In the genomic region with DNA sequence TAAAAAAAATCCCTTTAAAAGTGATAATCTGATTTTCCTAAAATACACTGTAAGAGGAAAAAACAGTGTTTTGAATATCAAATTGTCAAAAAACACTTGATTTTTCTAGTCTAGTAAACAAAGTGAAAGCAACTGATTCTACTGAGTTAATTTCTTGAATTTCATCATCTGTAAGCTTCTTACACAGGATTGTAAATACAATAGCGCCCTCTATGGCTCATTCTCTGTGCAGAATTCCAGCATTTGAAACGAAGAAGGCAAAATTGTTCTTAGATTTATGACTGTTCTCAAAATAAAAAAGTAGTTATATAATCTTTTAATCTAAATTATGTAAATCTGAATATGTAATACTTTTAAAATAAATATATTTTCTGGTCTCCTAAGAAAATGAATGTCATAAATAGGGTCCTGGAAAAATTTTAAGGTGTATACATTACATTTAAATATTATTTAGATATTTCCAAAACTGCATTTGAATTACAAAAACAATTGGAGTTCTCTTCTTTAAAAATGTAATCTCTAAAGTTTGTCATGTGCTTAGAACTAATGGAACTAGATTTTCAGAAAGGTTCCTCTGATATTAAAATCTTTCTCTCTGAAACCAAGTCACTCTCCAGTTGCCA, we compare ENCODE assay signal across 8 cellular contexts.
DNase-seq lines count a peak whose midpoint lies in the region; ATAC-seq and TF ChIP-seq lines count a peak whose summit lies in the region.

No MANE protein-coding gene starts in this region.

- no peak overlapping the region for H3K9ac ChIP-seq in SK-N-MC (ENCODE audit: insufficient read length)
- no peak overlapping the region for H3K9ac ChIP-seq in fibroblast of lung (ENCODE audit: insufficient read depth, low read length)

- H3K27ac Mint-ChIP-seq in GM23338 = no peak overlapping the region

- no peak overlapping the region for H3K27ac ChIP-seq in GM23338 (ENCODE audit: low read depth)
- H3K27ac ChIP-seq in SK-N-MC = no peak overlapping the region
- no peak overlapping the region for H3K27ac ChIP-seq in fibroblast of lung (ENCODE audit: insufficient read depth, low read length)

- ATAC-seq in GM23338 = no peak

- no peak overlapping the region for H3K4me3 ChIP-seq in GM23338
- H3K4me3 ChIP-seq in SK-N-MC = no peak overlapping the region
- no peak overlapping the region for H3K4me3 ChIP-seq in fibroblast of lung (replicated peaks in 1 of 4; ENCODE audit: control extremely low read depth in 1 of 4, insufficient read depth in 1 of 4, low read depth in 3 of 4, low read length in 4 of 4)

- peaks cover 5% of the 10 kb centered on the region; the same call in 2 of the 3 replicates for H3K4me1 Mint-ChIP-seq in GM23338

- H3K4me3 Mint-ChIP-seq in GM23338 = no peak overlapping the region

- no peaks in the 10 kb centered on the region for H3K9me2 ChIP-seq in GM23338 (ENCODE audit: insufficient read depth)

- H2AFZ ChIP-seq in GM23338 (no peak overlapping the region), fibroblast of lung (ENCODE audit: low read length) (no peak overlapping the region)

- DNase-seq in DMS53 treated with DMSO at 0.1 percent for 48 hours (lab: John Stamatoyannopoulos, UW; ENCODE audit: unreplicated experiment) = peak; percentile 96
- DNase-seq in GM23338 (ENCODE audit: low spot score) = peak; percentile 89
- peak; percentile 62 to 91 (median 83) for DNase-seq in NCI-H1417 (lab: John Stamatoyannopoulos, UW)
- DNase-seq in SK-N-MC (ENCODE audit: low read depth, low spot score) = peak; percentile 64
- DNase-seq in fibroblast of lung (ENCODE audit: low read depth in 2 of 2) = peak; percentile 70 to 91
- peak; percentile 30 for DNase-seq in pulmonary artery endothelial cell (ENCODE audit: low read depth, low spot score)
- no peak for DNase-seq in UCSD-AML1 (lab: John Stamatoyannopoulos, UW; ENCODE audit: unreplicated experiment)
- DNase-seq in ecto neural progenitor cell (ENCODE audit: low spot score) = no peak

- H3K4me1 ChIP-seq in GM23338 (ENCODE audit: insufficient read depth) (no peaks in the 10 kb centered on the region), fibroblast of lung (ENCODE audit: control insufficient read depth, extremely low read depth, insufficient read depth, low read length) (no peaks in the 10 kb centered on the region)

- H3K79me2 ChIP-seq in GM23338 (replicated peaks; ENCODE audit: insufficient read depth) (no peaks in the 10 kb centered on the region), fibroblast of lung (ENCODE audit: control insufficient read depth, insufficient read depth, low read length) (no peaks in the 10 kb centered on the region)

- H4K20me1 ChIP-seq in GM23338 (replicated peaks; ENCODE audit: insufficient read depth) (no peaks in the 10 kb centered on the region), fibroblast of lung (ENCODE audit: control insufficient read depth, extremely low read depth, insufficient read depth, low read length) (no peaks in the 10 kb centered on the region)

- peaks cover 2% of the 10 kb centered on the region for H3K27me3 Mint-ChIP-seq in GM23338 (ENCODE audit: insufficient read depth, low read depth, poor library complexity)

- H3K9me3 ChIP-seq in SK-N-MC (ENCODE audit: low read depth, low read length) (no peaks in the 10 kb centered on the region), fibroblast of lung (ENCODE audit: control insufficient read depth, insufficient read depth, low read depth, low read length) (no peaks in the 10 kb centered on the region)

- H3K36me3 ChIP-seq in GM23338 (ENCODE audit: insufficient read depth) (no peaks in the 10 kb centered on the region), SK-N-MC (ENCODE audit: insufficient read depth, low read length) (no peaks in the 10 kb centered on the region), fibroblast of lung (ENCODE audit: control insufficient read depth, insufficient read depth, low read length) (no peaks in the 10 kb centered on the region)

- TF ChIP-seq CTCF in GM23338 (conservative IDR thresholded peaks at IDR 0.05; ENCODE audit: low read depth in 2 of 2) (peak; percentile 78 to 94), fibroblast of lung (conservative IDR thresholded peaks at IDR 0.05 in 1 of 2, IDR thresholded peaks at IDR 0.05 in 1 of 2; ENCODE audit: low read depth in 1 of 2, low read length in 2 of 2) (peak; percentile 77 to 85)

- H3K36me3 Mint-ChIP-seq in GM23338 (ENCODE audit: low read depth) = peaks cover 2% of the 10 kb centered on the region; the same call in 1 of the 3 replicates

- H3K9me3 Mint-ChIP-seq in GM23338 = peaks cover 3% of the 10 kb centered on the region; the same call in 1 of the 3 replicates

- H3K27me3 ChIP-seq in GM23338 (ENCODE audit: insufficient read depth) = no peaks in the 10 kb centered on the region
- H3K27me3 ChIP-seq in fibroblast of lung (ENCODE audit: control insufficient read depth, insufficient read depth, low read length) = no peaks in the 10 kb centered on the region

- H3K4me2 ChIP-seq in GM23338 (no peak overlapping the region), fibroblast of lung (ENCODE audit: extremely low read depth, insufficient read depth, low read length) (no peak overlapping the region)

- no peaks in the 10 kb centered on the region for H3F3A ChIP-seq in GM23338 (replicated peaks; ENCODE audit: low read depth)

TF ChIP-seq in GM23338, 12 proteins besides CTCF, POLR2A, EP300 and RAD21 (continues in another document):
- TF ChIP-seq, protein P1, sequence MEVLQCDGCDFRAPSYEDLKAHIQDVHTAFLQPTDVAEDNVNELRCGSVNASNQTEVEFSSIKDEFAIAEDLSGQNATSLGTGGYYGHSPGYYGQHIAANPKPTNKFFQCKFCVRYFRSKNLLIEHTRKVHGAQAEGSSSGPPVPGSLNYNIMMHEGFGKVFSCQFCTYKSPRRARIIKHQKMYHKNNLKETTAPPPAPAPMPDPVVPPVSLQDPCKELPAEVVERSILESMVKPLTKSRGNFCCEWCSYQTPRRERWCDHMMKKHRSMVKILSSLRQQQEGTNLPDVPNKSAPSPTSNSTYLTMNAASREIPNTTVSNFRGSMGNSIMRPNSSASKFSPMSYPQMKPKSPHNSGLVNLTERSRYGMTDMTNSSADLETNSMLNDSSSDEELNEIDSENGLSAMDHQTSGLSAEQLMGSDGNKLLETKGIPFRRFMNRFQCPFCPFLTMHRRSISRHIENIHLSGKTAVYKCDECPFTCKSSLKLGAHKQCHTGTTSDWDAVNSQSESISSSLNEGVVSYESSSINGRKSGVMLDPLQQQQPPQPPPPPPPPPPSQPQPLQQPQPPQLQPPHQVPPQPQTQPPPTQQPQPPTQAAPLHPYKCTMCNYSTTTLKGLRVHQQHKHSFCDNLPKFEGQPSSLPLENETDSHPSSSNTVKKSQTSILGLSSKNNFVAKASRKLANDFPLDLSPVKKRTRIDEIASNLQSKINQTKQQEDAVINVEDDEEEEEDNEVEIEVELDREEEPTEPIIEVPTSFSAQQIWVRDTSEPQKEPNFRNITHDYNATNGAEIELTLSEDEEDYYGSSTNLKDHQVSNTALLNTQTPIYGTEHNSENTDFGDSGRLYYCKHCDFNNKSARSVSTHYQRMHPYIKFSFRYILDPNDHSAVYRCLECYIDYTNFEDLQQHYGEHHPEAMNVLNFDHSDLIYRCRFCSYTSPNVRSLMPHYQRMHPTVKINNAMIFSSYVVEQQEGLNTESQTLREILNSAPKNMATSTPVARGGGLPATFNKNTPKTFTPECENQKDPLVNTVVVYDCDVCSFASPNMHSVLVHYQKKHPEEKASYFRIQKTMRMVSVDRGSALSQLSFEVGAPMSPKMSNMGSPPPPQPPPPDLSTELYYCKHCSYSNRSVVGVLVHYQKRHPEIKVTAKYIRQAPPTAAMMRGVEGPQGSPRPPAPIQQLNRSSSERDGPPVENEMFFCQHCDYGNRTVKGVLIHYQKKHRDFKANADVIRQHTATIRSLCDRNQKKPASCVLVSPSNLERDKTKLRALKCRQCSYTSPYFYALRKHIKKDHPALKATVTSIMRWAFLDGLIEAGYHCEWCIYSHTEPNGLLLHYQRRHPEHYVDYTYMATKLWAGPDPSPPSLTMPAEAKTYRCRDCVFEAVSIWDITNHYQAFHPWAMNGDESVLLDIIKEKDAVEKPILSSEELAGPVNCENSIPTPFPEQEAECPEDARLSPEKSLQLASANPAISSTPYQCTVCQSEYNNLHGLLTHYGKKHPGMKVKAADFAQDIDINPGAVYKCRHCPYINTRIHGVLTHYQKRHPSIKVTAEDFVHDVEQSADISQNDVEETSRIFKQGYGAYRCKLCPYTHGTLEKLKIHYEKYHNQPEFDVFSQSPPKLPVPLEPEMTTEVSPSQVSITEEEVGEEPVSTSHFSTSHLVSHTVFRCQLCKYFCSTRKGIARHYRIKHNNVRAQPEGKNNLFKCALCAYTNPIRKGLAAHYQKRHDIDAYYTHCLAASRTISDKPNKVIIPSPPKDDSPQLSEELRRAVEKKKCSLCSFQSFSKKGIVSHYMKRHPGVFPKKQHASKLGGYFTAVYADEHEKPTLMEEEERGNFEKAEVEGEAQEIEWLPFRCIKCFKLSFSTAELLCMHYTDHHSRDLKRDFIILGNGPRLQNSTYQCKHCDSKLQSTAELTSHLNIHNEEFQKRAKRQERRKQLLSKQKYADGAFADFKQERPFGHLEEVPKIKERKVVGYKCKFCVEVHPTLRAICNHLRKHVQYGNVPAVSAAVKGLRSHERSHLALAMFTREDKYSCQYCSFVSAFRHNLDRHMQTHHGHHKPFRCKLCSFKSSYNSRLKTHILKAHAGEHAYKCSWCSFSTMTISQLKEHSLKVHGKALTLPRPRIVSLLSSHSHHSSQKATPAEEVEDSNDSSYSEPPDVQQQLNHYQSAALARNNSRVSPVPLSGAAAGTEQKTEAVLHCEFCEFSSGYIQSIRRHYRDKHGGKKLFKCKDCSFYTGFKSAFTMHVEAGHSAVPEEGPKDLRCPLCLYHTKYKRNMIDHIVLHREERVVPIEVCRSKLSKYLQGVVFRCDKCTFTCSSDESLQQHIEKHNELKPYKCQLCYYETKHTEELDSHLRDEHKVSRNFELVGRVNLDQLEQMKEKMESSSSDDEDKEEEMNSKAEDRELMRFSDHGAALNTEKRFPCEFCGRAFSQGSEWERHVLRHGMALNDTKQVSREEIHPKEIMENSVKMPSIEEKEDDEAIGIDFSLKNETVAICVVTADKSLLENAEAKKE (CRISPR knock-in tag; IDR thresholded peaks at IDR 0.05) = no peak

Comparison
In these comparisons a context has a peak if more than half of its experiments do, and no peak if none do; other contexts are left out.
1. DNase-seq: peak in DMS53 treated with DMSO at 0.1 percent for 48 hours (single experiment), GM23338 (single experiment), NCI-H1417 (3 of 3), SK-N-MC (single experiment), fibroblast of lung (2 of 2) and pulmonary artery endothelial cell (single experiment); none in UCSD-AML1 (single experiment) and ecto neural progenitor cell (single experiment).